1 cellular context compared by ENCODE assay signal in genomic region chr1:223721658-223722606, GRCh38.
TF ChIP-seq lines count a peak whose summit lies in the region.

No MANE protein-coding gene starts in this region.

TF ChIP-seq in HepG2, 621 proteins besides CTCF, POLR2A, EP300 and RAD21:
- no peak for TF ChIP-seq ZBTB3 (CRISPR knock-in tag; IDR thresholded peaks at IDR 0.05; ENCODE audit: borderline replicate concordance, low read depth)
- no peak for TF ChIP-seq POLR2G (IDR thresholded peaks at IDR 0.05; ENCODE audit: low read depth, low read length)
- TF ChIP-seq TCF12 (IDR thresholded peaks at IDR 0.05) = no peak
- TF ChIP-seq TCF12 (CRISPR knock-in tag; IDR thresholded peaks at IDR 0.05) = no peak
- no peak for TF ChIP-seq NR1H2 (CRISPR knock-in tag; IDR thresholded peaks at IDR 0.05; ENCODE audit: borderline replicate concordance, low read depth)
- no peak for TF ChIP-seq ZMAT5 (CRISPR knock-in tag; IDR thresholded peaks at IDR 0.05; ENCODE audit: borderline replicate concordance, low read depth)
- TF ChIP-seq DMTF1 (CRISPR knock-in tag; IDR thresholded peaks at IDR 0.05) = no peak
- TF ChIP-seq RBFOX2 (IDR thresholded peaks at IDR 0.05; ENCODE audit: low read depth, low read length) = no peak
- no peak for TF ChIP-seq KLF12 (CRISPR knock-in tag; IDR thresholded peaks at IDR 0.05; ENCODE audit: borderline replicate concordance)
- TF ChIP-seq ZNF234 (CRISPR knock-in tag; conservative IDR thresholded peaks at IDR 0.05) = no peak
- TF ChIP-seq HDAC2 (CRISPR knock-in tag; IDR thresholded peaks at IDR 0.05) = no peak
- no peak for TF ChIP-seq RARA (CRISPR knock-in tag; IDR thresholded peaks at IDR 0.05)
- TF ChIP-seq ZNF10 (CRISPR knock-in tag; IDR thresholded peaks at IDR 0.05; ENCODE audit: borderline replicate concordance, low read depth) = no peak
TF ChIP-seq in HepG2: peak in this region for 0.
